8 cellular contexts compared by ENCODE assay signal in genomic region chr1:146376708-146377496, GRCh38.
DNase-seq lines count a peak whose midpoint lies in the region; ATAC-seq and TF ChIP-seq lines count a peak whose summit lies in the region.
"Not testable (repeated sequence)": the region's sequence is repeated elsewhere in the genome, so short reads cannot be mapped to it uniquely, and the experiment has no call there.

No MANE protein-coding gene starts in this region.

- H3K4me1 ChIP-seq in OCI-LY3 (ENCODE audit: low read length); mucosa of rectum (ENCODE audit: control insufficient read depth in 2 of 2, insufficient read depth in 2 of 2, low read length in 2 of 2): not testable (repeated sequence)

- H2AFZ ChIP-seq in OCI-LY3 (ENCODE audit: low read depth, low read length), result not testable (repeated sequence)

- H3K27ac ChIP-seq in OCI-LY3 (ENCODE audit: low read length), result peak overlapping the region; percentile 91
- H3K27ac ChIP-seq in epithelial cell of prostate, result peak overlapping the region; percentile 87
- peak overlapping the region; percentile 92 to 95 for H3K27ac ChIP-seq in mucosa of rectum (ENCODE audit: low read depth in 2 of 2, low read length in 2 of 2)

- not testable (repeated sequence) for H3K27me3 ChIP-seq in OCI-LY3 (ENCODE audit: low read depth, low read length); mucosa of rectum (ENCODE audit: control insufficient read depth in 2 of 2, insufficient read depth in 2 of 2, low read length in 2 of 2)

- H3K9ac ChIP-seq in OCI-LY3 (ENCODE audit: low read length) (peak overlapping the region; percentile 67), mucosa of rectum (ENCODE audit: low read depth in 1 of 2, low read length in 2 of 2) (peak overlapping the region; percentile 74 to 83)

- peak overlapping the region; percentile 88 for H3K4me2 ChIP-seq in OCI-LY3 (ENCODE audit: low read length)

- not testable (repeated sequence) for H3K36me3 ChIP-seq in OCI-LY3 (replicated peaks; ENCODE audit: low read depth, low read length); mucosa of rectum (ENCODE audit: control insufficient read depth in 2 of 2, insufficient read depth in 2 of 2, low read length in 2 of 2)

- not testable (repeated sequence) for TF ChIP-seq CTCF in OCI-LY3 (IDR thresholded peaks at IDR 0.05; ENCODE audit: low read depth, low read length)

- H3K79me2 ChIP-seq in OCI-LY3 (ENCODE audit: low read length), result not testable (repeated sequence)

- H3K4me3 ChIP-seq in OCI-LY3 (ENCODE audit: low read length) (peak overlapping the region; percentile 70), mucosa of rectum (ENCODE audit: low read length in 2 of 2) (peak overlapping the region; percentile 50 to 72)

- H3K9me3 ChIP-seq in OCI-LY3 (ENCODE audit: insufficient read depth, low read length); mucosa of rectum (ENCODE audit: control insufficient read depth in 2 of 2, low read length in 2 of 2): not testable (repeated sequence)

- ATAC-seq in GM21528 (IDR thresholded peaks at IDR 0.05; ENCODE audit: low FRiP score, unreplicated experiment), result peak; percentile 99

- DNase-seq in DMS 273 (lab: John Stamatoyannopoulos, UW; ENCODE audit: unreplicated experiment) (peak; percentile 99), HuH-7.5 (ENCODE audit: low spot score) (peak; percentile 44), activated T-cell treated with anti-CD3 and anti-CD28 coated beads for 1 hour (ENCODE audit: low read depth) (peak; percentile 46), epithelial cell of prostate (ENCODE audit: low read depth, low spot score) (peak; percentile 97)
- peak; percentile 54 for DNase-seq in stimulated activated CD8-positive, alpha-beta memory T cell treated with anti-CD3 and anti-CD28 coated beads, Interleukin-4, amount 100 ng/mL, for 24 hours (ENCODE audit: low read depth)

- H4K20me1 ChIP-seq in OCI-LY3 (ENCODE audit: insufficient read depth, low read length), result not testable (repeated sequence)

Comparison
In these comparisons a context has a peak if more than half of its experiments do, and no peak if none do; other contexts are left out.
1. Peak in every context shown above with its lines: DNase-seq, ATAC-seq, H3K4me3 ChIP-seq and H3K27ac ChIP-seq.
2. DNase-seq: peak in every context shown above with its lines; median percentile 99 in DMS 273; 97 in epithelial cell of prostate; 54 in stimulated activated CD8-positive, alpha-beta memory T cell treated with anti-CD3 and anti-CD28 coated beads, Interleukin-4, amount 100 ng/mL, for 24 hours; 46 in activated T-cell treated with anti-CD3 and anti-CD28 coated beads for 1 hour; 44 in HuH-7.5.